In the genomic region with DNA sequence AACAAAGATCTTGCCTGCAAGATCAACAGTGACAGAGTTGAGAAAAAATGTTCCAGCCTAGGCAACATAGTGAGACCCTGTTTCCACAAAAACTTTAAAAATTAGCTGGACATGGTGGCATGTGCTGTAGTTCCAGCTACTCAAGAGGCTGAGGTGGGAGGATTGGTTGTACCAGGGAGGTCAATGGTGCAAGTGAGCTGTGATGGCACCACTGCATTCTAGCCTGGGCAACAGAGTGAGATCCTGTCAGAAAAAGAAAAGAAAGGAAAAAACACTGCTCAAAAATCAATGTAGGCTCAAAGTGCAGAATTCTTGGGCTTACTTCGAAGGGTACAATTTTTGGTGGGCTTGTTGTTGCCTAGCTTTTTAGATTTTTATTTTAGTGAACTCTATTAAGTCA, we compare ENCODE assay signal across 1 cellular context.
A peak's percentile ranks its signal among the peaks of the same experiment; 100 is the strongest.
TF ChIP-seq lines count a peak whose summit lies in the region.

No MANE protein-coding gene starts in this region.

TF ChIP-seq in HepG2, 621 proteins besides CTCF, POLR2A, EP300 and RAD21 (continued from another document):
- TF ChIP-seq, protein P1, sequence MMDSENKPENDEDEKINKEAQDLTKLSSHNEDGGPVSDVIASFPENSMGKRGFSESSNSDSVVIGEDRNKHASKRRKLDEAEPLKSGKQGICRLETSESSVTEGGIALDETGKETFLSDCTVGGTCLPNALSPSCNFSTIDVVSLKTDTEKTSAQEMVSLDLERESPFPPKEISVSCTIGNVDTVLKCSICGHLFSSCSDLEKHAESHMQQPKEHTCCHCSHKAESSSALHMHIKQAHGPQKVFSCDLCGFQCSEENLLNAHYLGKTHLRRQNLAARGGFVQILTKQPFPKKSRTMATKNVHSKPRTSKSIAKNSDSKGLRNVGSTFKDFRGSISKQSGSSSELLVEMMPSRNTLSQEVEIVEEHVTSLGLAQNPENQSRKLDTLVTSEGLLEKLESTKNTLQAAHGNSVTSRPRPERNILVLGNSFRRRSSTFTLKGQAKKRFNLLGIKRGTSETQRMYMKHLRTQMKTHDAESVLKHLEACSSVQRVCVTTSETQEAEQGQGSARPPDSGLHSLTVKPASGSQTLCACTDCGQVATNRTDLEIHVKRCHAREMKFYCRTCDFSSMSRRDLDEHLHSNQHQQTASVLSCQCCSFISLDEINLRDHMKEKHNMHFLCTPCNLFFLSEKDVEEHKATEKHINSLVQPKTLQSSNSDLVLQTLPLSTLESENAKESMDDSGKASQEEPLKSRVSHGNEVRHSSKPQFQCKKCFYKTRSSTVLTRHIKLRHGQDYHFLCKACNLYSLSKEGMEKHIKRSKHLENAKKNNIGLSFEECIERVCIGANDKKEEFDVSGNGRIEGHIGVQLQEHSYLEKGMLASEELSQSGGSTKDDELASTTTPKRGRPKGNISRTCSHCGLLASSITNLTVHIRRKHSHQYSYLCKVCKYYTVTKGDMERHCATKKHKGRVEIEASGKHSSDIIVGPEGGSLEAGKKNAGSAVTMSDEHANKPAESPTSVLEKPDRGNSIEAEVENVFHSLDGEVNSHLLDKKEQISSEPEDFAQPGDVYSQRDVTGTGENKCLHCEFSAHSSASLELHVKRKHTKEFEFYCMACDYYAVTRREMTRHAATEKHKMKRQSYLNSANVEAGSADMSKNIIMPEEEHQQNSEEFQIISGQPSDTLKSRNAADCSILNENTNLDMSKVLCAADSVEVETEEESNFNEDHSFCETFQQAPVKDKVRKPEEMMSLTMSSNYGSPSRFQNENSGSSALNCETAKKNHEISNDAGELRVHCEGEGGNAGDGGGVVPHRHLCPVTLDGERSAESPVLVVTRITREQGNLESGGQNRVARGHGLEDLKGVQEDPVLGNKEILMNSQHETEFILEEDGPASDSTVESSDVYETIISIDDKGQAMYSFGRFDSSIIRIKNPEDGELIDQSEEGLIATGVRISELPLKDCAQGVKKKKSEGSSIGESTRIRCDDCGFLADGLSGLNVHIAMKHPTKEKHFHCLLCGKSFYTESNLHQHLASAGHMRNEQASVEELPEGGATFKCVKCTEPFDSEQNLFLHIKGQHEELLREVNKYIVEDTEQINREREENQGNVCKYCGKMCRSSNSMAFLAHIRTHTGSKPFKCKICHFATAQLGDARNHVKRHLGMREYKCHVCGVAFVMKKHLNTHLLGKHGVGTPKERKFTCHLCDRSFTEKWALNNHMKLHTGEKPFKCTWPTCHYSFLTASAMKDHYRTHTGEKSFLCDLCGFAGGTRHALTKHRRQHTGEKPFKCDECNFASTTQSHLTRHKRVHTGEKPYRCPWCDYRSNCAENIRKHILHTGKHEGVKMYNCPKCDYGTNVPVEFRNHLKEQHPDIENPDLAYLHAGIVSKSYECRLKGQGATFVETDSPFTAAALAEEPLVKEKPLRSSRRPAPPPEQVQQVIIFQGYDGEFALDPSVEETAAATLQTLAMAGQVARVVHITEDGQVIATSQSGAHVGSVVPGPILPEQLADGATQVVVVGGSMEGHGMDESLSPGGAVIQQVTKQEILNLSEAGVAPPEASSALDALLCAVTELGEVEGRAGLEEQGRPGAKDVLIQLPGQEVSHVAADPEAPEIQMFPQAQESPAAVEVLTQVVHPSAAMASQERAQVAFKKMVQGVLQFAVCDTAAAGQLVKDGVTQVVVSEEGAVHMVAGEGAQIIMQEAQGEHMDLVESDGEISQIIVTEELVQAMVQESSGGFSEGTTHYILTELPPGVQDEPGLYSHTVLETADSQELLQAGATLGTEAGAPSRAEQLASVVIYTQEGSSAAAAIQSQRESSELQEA (CRISPR knock-in tag; IDR thresholded peaks at IDR 0.05; ENCODE audit: not compliant biosample characterization), result no peak
- TF ChIP-seq, protein P2, sequence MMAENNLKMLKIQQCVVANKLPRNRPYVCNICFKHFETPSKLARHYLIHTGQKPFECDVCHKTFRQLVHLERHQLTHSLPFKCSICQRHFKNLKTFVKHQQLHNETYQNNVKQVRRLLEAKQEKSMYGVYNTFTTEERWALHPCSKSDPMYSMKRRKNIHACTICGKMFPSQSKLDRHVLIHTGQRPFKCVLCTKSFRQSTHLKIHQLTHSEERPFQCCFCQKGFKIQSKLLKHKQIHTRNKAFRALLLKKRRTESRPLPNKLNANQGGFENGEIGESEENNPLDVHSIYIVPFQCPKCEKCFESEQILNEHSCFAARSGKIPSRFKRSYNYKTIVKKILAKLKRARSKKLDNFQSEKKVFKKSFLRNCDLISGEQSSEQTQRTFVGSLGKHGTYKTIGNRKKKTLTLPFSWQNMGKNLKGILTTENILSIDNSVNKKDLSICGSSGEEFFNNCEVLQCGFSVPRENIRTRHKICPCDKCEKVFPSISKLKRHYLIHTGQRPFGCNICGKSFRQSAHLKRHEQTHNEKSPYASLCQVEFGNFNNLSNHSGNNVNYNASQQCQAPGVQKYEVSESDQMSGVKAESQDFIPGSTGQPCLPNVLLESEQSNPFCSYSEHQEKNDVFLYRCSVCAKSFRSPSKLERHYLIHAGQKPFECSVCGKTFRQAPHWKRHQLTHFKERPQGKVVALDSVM (CRISPR knock-in tag; IDR thresholded peaks at IDR 0.05), result peak; percentile 63; the same call in 1 of the 2 replicates
- peak; percentile 37; the same call in 1 of the 2 replicates for TF ChIP-seq HNF4A (CRISPR knock-in tag; IDR thresholded peaks at IDR 0.05)
- no peak for TF ChIP-seq IRX3 (CRISPR knock-in tag; IDR thresholded peaks at IDR 0.05; ENCODE audit: borderline replicate concordance, low read depth)
- peak; percentile 60 for TF ChIP-seq ZMYM3 (CRISPR knock-in tag; IDR thresholded peaks at IDR 0.05)
- peak; percentile 94 for TF ChIP-seq ZNF121 (CRISPR knock-in tag; IDR thresholded peaks at IDR 0.05)
TF ChIP-seq in HepG2: peak in this region for 4.
